ENCODE assay signal across 1 cellular context in the genomic region with DNA sequence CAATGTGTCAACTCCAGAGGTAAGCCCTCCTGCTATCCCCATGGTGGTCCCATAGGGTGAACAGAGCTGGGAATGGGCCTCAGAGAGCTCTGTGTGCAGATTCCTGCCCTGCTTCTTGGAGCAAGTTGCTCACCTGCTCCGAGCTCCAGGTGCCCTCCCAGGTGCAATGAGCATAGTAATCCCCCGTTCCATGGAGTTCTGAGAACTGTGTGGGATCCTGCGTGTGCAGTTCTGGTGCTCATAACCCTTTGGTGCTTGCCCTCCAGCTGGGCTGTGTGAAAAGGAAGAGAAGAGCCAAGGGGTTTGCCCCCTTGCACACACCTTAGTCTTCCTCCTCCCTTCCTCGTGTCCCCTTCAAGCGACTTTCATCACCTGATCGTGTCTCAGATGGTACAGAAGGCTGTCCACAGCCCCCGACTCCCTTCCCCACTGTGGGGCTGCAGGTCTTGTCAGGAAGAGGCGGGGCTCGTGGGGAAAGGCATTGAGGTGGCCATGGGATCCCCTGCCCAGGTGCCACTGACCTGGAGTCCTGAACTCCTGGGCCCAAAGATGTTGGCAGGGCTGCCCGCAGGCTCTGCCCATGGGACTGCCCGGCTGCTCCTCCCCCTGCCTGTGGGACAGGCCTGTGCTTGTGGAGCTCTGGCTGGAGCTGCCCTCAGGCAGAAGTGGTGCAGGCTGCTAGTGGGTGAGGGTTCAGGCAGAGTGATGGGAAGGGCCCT.
TF ChIP-seq lines count a peak whose summit lies in the region.

No MANE protein-coding gene starts in this region.

TF ChIP-seq in H1, 55 proteins besides CTCF, POLR2A, EP300 and RAD21:
- no peak for TF ChIP-seq PHF8 (conservative IDR thresholded peaks at IDR 0.05; ENCODE audit: low read depth, low read length)
- no peak for TF ChIP-seq EGR1 (IDR thresholded peaks at IDR 0.05; ENCODE audit: borderline replicate concordance, low read depth, low read length)
- no peak for TF ChIP-seq SRF (IDR thresholded peaks at IDR 0.05; ENCODE audit: low read depth, low read length)
- TF ChIP-seq CREB1 (IDR thresholded peaks at IDR 0.05) = no peak
- no peak for TF ChIP-seq HDAC6 (IDR thresholded peaks at IDR 0.05; ENCODE audit: low read depth, low read length)
- no peak for TF ChIP-seq SP4 (IDR thresholded peaks at IDR 0.05; ENCODE audit: low read length)
- TF ChIP-seq KDM4A (IDR thresholded peaks at IDR 0.05; ENCODE audit: low read depth, low read length, severe bottlenecking) = no peak
- TF ChIP-seq, protein P1, sequence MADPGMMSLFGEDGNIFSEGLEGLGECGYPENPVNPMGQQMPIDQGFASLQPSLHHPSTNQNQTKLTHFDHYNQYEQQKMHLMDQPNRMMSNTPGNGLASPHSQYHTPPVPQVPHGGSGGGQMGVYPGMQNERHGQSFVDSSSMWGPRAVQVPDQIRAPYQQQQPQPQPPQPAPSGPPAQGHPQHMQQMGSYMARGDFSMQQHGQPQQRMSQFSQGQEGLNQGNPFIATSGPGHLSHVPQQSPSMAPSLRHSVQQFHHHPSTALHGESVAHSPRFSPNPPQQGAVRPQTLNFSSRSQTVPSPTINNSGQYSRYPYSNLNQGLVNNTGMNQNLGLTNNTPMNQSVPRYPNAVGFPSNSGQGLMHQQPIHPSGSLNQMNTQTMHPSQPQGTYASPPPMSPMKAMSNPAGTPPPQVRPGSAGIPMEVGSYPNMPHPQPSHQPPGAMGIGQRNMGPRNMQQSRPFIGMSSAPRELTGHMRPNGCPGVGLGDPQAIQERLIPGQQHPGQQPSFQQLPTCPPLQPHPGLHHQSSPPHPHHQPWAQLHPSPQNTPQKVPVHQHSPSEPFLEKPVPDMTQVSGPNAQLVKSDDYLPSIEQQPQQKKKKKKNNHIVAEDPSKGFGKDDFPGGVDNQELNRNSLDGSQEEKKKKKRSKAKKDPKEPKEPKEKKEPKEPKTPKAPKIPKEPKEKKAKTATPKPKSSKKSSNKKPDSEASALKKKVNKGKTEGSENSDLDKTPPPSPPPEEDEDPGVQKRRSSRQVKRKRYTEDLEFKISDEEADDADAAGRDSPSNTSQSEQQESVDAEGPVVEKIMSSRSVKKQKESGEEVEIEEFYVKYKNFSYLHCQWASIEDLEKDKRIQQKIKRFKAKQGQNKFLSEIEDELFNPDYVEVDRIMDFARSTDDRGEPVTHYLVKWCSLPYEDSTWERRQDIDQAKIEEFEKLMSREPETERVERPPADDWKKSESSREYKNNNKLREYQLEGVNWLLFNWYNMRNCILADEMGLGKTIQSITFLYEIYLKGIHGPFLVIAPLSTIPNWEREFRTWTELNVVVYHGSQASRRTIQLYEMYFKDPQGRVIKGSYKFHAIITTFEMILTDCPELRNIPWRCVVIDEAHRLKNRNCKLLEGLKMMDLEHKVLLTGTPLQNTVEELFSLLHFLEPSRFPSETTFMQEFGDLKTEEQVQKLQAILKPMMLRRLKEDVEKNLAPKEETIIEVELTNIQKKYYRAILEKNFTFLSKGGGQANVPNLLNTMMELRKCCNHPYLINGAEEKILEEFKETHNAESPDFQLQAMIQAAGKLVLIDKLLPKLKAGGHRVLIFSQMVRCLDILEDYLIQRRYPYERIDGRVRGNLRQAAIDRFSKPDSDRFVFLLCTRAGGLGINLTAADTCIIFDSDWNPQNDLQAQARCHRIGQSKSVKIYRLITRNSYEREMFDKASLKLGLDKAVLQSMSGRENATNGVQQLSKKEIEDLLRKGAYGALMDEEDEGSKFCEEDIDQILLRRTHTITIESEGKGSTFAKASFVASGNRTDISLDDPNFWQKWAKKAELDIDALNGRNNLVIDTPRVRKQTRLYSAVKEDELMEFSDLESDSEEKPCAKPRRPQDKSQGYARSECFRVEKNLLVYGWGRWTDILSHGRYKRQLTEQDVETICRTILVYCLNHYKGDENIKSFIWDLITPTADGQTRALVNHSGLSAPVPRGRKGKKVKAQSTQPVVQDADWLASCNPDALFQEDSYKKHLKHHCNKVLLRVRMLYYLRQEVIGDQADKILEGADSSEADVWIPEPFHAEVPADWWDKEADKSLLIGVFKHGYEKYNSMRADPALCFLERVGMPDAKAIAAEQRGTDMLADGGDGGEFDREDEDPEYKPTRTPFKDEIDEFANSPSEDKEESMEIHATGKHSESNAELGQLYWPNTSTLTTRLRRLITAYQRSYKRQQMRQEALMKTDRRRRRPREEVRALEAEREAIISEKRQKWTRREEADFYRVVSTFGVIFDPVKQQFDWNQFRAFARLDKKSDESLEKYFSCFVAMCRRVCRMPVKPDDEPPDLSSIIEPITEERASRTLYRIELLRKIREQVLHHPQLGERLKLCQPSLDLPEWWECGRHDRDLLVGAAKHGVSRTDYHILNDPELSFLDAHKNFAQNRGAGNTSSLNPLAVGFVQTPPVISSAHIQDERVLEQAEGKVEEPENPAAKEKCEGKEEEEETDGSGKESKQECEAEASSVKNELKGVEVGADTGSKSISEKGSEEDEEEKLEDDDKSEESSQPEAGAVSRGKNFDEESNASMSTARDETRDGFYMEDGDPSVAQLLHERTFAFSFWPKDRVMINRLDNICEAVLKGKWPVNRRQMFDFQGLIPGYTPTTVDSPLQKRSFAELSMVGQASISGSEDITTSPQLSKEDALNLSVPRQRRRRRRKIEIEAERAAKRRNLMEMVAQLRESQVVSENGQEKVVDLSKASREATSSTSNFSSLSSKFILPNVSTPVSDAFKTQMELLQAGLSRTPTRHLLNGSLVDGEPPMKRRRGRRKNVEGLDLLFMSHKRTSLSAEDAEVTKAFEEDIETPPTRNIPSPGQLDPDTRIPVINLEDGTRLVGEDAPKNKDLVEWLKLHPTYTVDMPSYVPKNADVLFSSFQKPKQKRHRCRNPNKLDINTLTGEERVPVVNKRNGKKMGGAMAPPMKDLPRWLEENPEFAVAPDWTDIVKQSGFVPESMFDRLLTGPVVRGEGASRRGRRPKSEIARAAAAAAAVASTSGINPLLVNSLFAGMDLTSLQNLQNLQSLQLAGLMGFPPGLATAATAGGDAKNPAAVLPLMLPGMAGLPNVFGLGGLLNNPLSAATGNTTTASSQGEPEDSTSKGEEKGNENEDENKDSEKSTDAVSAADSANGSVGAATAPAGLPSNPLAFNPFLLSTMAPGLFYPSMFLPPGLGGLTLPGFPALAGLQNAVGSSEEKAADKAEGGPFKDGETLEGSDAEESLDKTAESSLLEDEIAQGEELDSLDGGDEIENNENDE (IDR thresholded peaks at IDR 0.05; ENCODE audit: insufficient replicate concordance, low read length) = no peak
- no peak for TF ChIP-seq SUZ12 (IDR thresholded peaks at IDR 0.05; ENCODE audit: low read length)
- no peak for TF ChIP-seq NANOG (IDR thresholded peaks at IDR 0.05; ENCODE audit: insufficient read depth, low read depth, low read length, poor library complexity, severe bottlenecking)
- TF ChIP-seq FOSL1 (IDR thresholded peaks at IDR 0.05; ENCODE audit: insufficient read depth, low read depth, low read length) = no peak
- TF ChIP-seq CHD2 (IDR thresholded peaks at IDR 0.05; ENCODE audit: low read length) = no peak
- no peak for TF ChIP-seq SIRT6 (IDR thresholded peaks at IDR 0.05; ENCODE audit: low read length)
- TF ChIP-seq SIX5 (IDR thresholded peaks at IDR 0.05; ENCODE audit: low read depth, low read length) = no peak
- TF ChIP-seq CTBP2 (IDR thresholded peaks at IDR 0.05; ENCODE audit: borderline replicate concordance, insufficient read depth, insufficient read length, low read length) = no peak
TF ChIP-seq in H1: peak in this region for 0.
